23 cellular contexts compared by ENCODE assay signal in genomic region chr2:220463876-220464275, GRCh38.
"Had no signal": no experiment of that assay in that cellular context is flagged by ENCODE, and none has a peak within 500 bp of the region (broad histone marks: within the 10 kb centered on the region; RNA-seq: fewer than 3 reads in every experiment).

No MANE protein-coding gene starts in this region.

- H3K9me3 ChIP-seq: stomach, suprapubic skin, testis, thoracic aorta, thyroid gland, tibial artery, tibial nerve, transverse colon, upper lobe of left lung, upper lobe of right lung, uterus, vagina had no signal

- DNase-seq: stimulated activated CD4-positive, alpha-beta T cell treated with anti-CD3 and anti-CD28 coated beads, Interleukin-2, amount 100 ng/mL, for 48 hours; stimulated activated CD4-positive, alpha-beta T cell treated with anti-CD3 and anti-CD28 coated beads, Interleukin-4, amount 100 ng/mL, for 1 hour; stimulated activated CD4-positive, alpha-beta T cell treated with anti-CD3 and anti-CD28 coated beads, Interleukin-4, amount 100 ng/mL, for 24 hours; stimulated activated CD4-positive, alpha-beta T cell treated with anti-CD3 and anti-CD28 coated beads, Interleukin-4, amount 100 ng/mL, for 4 hours; stimulated activated CD8-positive, alpha-beta memory T cell treated with anti-CD3 and anti-CD28 coated beads, Interleukin-4, amount 100 ng/mL, for 48 hours; stimulated activated naive B cell treated with anti-CD40 and anti-IgM and Interleukin-4, amounts not matched to agents 10 μg/mL and 1 μg/mL and 100 μg/mL, for 72 hours; stimulated activated naive CD4-positive, alpha-beta T cell; stimulated activated naive CD4-positive, alpha-beta T cell treated with Interleukin-2 at 50 U/mL for 16 hours; stimulated activated naive CD8-positive, alpha-beta T cell treated with anti-CD3 and anti-CD28 coated beads, Interleukin-15, amount 100 ng/mL, for 72 hours; stimulated activated naive CD8-positive, alpha-beta T cell treated with anti-CD3 and anti-CD28 coated beads, Interleukin-15, Interleukin-2, amounts not matched to agents 100 U/mL and 50 U/mL, for 24 hours; stomach; substantia nigra; testis; thyroid gland; tibial artery; transverse colon; upper lobe of left lung; upper lobe of right lung; uterus had no signal

- H3K36me3 ChIP-seq: stomach, suprapubic skin, thoracic aorta, thyroid gland, tibial artery, tibial nerve, transverse colon, upper lobe of left lung, upper lobe of right lung, uterus, vagina had no signal

- H3K27me3 ChIP-seq: stomach, suprapubic skin, testis, thyroid gland, tibial artery, tibial nerve, transverse colon, upper lobe of left lung, upper lobe of right lung, uterus, vagina had no signal

- H3K4me3 ChIP-seq: stomach, suprapubic skin, testis, thoracic aorta, thyroid gland, tibial artery, tibial nerve, transverse colon, upper lobe of left lung, upper lobe of right lung, uterus, vagina had no signal

- H3K27ac ChIP-seq: stomach, suprapubic skin, testis, thoracic aorta, thyroid gland, tibial artery, tibial nerve, transverse colon, upper lobe of left lung, upper lobe of right lung, uterus, vagina had no signal

- H3K4me1 ChIP-seq: stomach, thyroid gland, tibial artery, transverse colon, upper lobe of left lung, upper lobe of right lung, uterus had no signal
